In genomic region chr1:154183045-154183968, GRCh38 we compare ENCODE assay signal across 1 cellular context.
TF ChIP-seq lines count a peak whose summit lies in the region.

No MANE protein-coding gene starts in this region.

TF ChIP-seq in K562, 482 proteins besides CTCF, POLR2A, EP300 and RAD21 (continued from another document and continues in another):
- TF ChIP-seq ARID4B (CRISPR knock-in tag; IDR thresholded peaks at IDR 0.05) (peak; percentile 85), TEAD4 (IDR thresholded peaks at IDR 0.05; ENCODE audit: low read length) (0 out of 2 replicates have a peak, but pooled peaks have one; percentile 6), TEAD4 (CRISPR knock-in tag; IDR thresholded peaks at IDR 0.05; ENCODE audit: borderline replicate concordance) (no peak), GATAD2A (IDR thresholded peaks at IDR 0.05) (0 out of 2 replicates have a peak, but pooled peaks have one; percentile 36), NFYB (IDR thresholded peaks at IDR 0.05; ENCODE audit: extremely low read depth, insufficient read length) (peak; percentile 45), SMARCA4 (IDR thresholded peaks at IDR 0.05) (no peak; the same call in 1 of the 2 replicates), ZNF274 (IDR thresholded peaks at IDR 0.05; ENCODE audit: borderline replicate concordance, low read depth, low read length) (no peak), ATF4 (CRISPR knock-in tag; IDR thresholded peaks at IDR 0.05) (no peak), GATAD2B (IDR thresholded peaks at IDR 0.05; ENCODE audit: borderline replicate concordance) (no peak), RNF219 (CRISPR knock-in tag; IDR thresholded peaks at IDR 0.05) (no peak), YBX1 (IDR thresholded peaks at IDR 0.05) (no peak), FOXK1 (CRISPR knock-in tag; IDR thresholded peaks at IDR 0.05; ENCODE audit: borderline replicate concordance) (peak; percentile 88), MCM3 (IDR thresholded peaks at IDR 0.05) (no peak), CTCFL (IDR thresholded peaks at IDR 0.05; ENCODE audit: borderline replicate concordance, insufficient read depth, low read depth, low read length, poor library complexity, severe bottlenecking) (no peak), TARDBP (IDR thresholded peaks at IDR 0.05) (no peak), HBP1 (CRISPR knock-in tag; IDR thresholded peaks at IDR 0.05) (no peak), BRD4 (IDR thresholded peaks at IDR 0.05) (peak; percentile 71; the same call in 1 of the 2 replicates), JUNB (CRISPR knock-in tag; conservative IDR thresholded peaks at IDR 0.05) (no peak), ZBTB7A (IDR thresholded peaks at IDR 0.05; ENCODE audit: borderline replicate concordance, control insufficient read depth, low read depth, low read length) (no peak), RBM14 (IDR thresholded peaks at IDR 0.05; ENCODE audit: borderline replicate concordance, insufficient read depth, low read depth, low read length) (no peak), MEF2D (tag; conservative IDR thresholded peaks at IDR 0.05; ENCODE audit: low read depth) (no peak), ZKSCAN8 (CRISPR knock-in tag; IDR thresholded peaks at IDR 0.05) (no peak), NCOA1 (IDR thresholded peaks at IDR 0.05; ENCODE audit: low read depth) (peak; percentile 61; the same call in 1 of the 2 replicates), KDM5B (IDR thresholded peaks at IDR 0.05; ENCODE audit: insufficient replicate concordance, low read depth, low read length) (peak; percentile 96), ZNF316 (IDR thresholded peaks at IDR 0.05) (no peak), ARID1B (IDR thresholded peaks at IDR 0.05) (0 out of 2 replicates have a peak, but pooled peaks have one; percentile 35), ESRRA (IDR thresholded peaks at IDR 0.05; ENCODE audit: borderline replicate concordance, low read depth) (peak; percentile 75), MBD2 (IDR thresholded peaks at IDR 0.05; ENCODE audit: borderline replicate concordance, low read depth) (peak; percentile 75; the same call in 1 of the 2 replicates), ZNF586 (CRISPR knock-in tag; conservative IDR thresholded peaks at IDR 0.05) (no peak), TBL1XR1 (IDR thresholded peaks at IDR 0.05; ENCODE audit: low read length in 2 of 2) (no peak), ESRRB (CRISPR knock-in tag; IDR thresholded peaks at IDR 0.05; ENCODE audit: borderline replicate concordance) (no peak), E2F4 (CRISPR knock-in tag; IDR thresholded peaks at IDR 0.05; ENCODE audit: low read depth) (peak; percentile 76; the same call in 1 of the 2 replicates), ATF7 (IDR thresholded peaks at IDR 0.05) (peak; percentile 79), ELF4 (CRISPR knock-in tag; IDR thresholded peaks at IDR 0.05) (peak; percentile 77; the same call in 1 of the 2 replicates), TCFL5 (CRISPR knock-in tag; conservative IDR thresholded peaks at IDR 0.05) (no peak), SMAD3 (CRISPR knock-in tag; conservative IDR thresholded peaks at IDR 0.05) (no peak), NCOA6 (IDR thresholded peaks at IDR 0.05) (no peak), COPS2 (conservative IDR thresholded peaks at IDR 0.05) (no peak), CLOCK (CRISPR knock-in tag; IDR thresholded peaks at IDR 0.05; ENCODE audit: borderline replicate concordance) (no peak), ZNF76 (CRISPR knock-in tag; IDR thresholded peaks at IDR 0.05; ENCODE audit: borderline replicate concordance) (no peak), MAFG (tag; conservative IDR thresholded peaks at IDR 0.05) (no peak), ZNF699 (CRISPR knock-in tag; IDR thresholded peaks at IDR 0.05; ENCODE audit: insufficient replicate concordance) (no peak), CREB1 (IDR thresholded peaks at IDR 0.05) (peak; percentile 95), CREB1 (CRISPR knock-in tag; IDR thresholded peaks at IDR 0.05) (peak; percentile 98), RBFOX2 (IDR thresholded peaks at IDR 0.05; ENCODE audit: low read depth, low read length) (peak; percentile 96), ZFP91 (CRISPR knock-in tag; IDR thresholded peaks at IDR 0.05) (no peak; the same call in 1 of the 2 replicates), ZBTB2 (IDR thresholded peaks at IDR 0.05) (peak; percentile 40; the same call in 1 of the 2 replicates), ZKSCAN3 (CRISPR knock-in tag; IDR thresholded peaks at IDR 0.05) (no peak), SUPT5H (IDR thresholded peaks at IDR 0.05) (peak; percentile 99), TAL1 (IDR thresholded peaks at IDR 0.05) (no peak), MTA1 (IDR thresholded peaks at IDR 0.05; ENCODE audit: borderline replicate concordance) (peak; percentile 95), ZNF224 (CRISPR knock-in tag; IDR thresholded peaks at IDR 0.05) (no peak), NR2C1 (IDR thresholded peaks at IDR 0.05) (0 out of 2 replicates have a peak, but pooled peaks have one; percentile 58), NR2C1 (tag; IDR thresholded peaks at IDR 0.05) (peak; percentile 27; the same call in 1 of the 2 replicates)
